Comparison of ENCODE assay signal across 21 cellular contexts in genomic region chr12:29113101-29113500, GRCh38. TPM values are rescaled to one million over a fixed set of nuclear protein-coding genes. Genes with fewer than 3 reads are reported as not detected.
A peak's percentile ranks its signal among the peaks of the same experiment; 100 is the strongest.
DNase-seq lines count a peak whose midpoint lies in the region; TF ChIP-seq lines count a peak whose summit lies in the region.
"Had no signal": no experiment of that assay in that cellular context is flagged by ENCODE, and none has a peak within 500 bp of the region (broad histone marks: within the 10 kb centered on the region; RNA-seq: fewer than 3 reads in every experiment).

No MANE protein-coding gene starts in this region.

- TF ChIP-seq CTCF in Peyer's patch (IDR thresholded peaks at IDR 0.05) = no peak

- DNase-seq in HCEC 1CT (peak; percentile 10), RPMI7951 (ENCODE audit: low read depth) (peak; percentile 82), epithelial cell of prostate (ENCODE audit: low read depth, low spot score) (peak; percentile 31), putamen (ENCODE audit: low spot score) (peak; percentile 62), Peyer's patch (no peak), AG08396 (ENCODE audit: low spot score) (no peak), NCI-H2227 treated with DMSO at 0.1 percent for 48 hours (lab: John Stamatoyannopoulos, UW) (no peak)
- DNase-seq: activated B cell treated with CpG ODN at 0.5 μM for 24 hours; activated CD4-positive, alpha-beta T cell treated with anti-CD3 and anti-CD28 coated beads, Interleukin-2, amount 50 U/mL, for 48 hours; activated CD8-positive, alpha-beta memory T cell treated with anti-CD3 and anti-CD28 coated beads, Interleukin-2, amount 50 U/mL, for 4 hours; activated naive CD4-positive, alpha-beta T cell treated with anti-CD3 and anti-CD28 coated beads, Interleukin-2, amount 50 U/mL, for 16 hours; CD4-positive, CD25-positive, alpha-beta regulatory T cell; heart right ventricle; Karpas-422; left lung; naive thymus-derived CD8-positive, alpha-beta T cell; NCI-H187; stimulated activated CD4-positive, alpha-beta T cell treated with anti-CD3 and anti-CD28 coated beads, Interleukin-12 subunit alpha, Interleukin-12 subunit beta, amount 100 ng/mL, for 4 hours; stimulated activated CD4-positive, alpha-beta T cell treated with anti-CD3 and anti-CD28 coated beads, Interleukin-4, amount 100 ng/mL, for 4 hours; stimulated activated naive CD4-positive, alpha-beta T cell; T-helper 9 cell had no signal

- no peaks in the 10 kb centered on the region for H3K9me3 ChIP-seq in Peyer's patch

- no peaks in the 10 kb centered on the region for H3K36me3 ChIP-seq in Peyer's patch
- H3K36me3 ChIP-seq: heart right ventricle, left lung had no signal

- H3K27me3 ChIP-seq in Peyer's patch = no peaks in the 10 kb centered on the region
- H3K27me3 ChIP-seq: heart right ventricle, left lung had no signal

- no peaks in the 10 kb centered on the region for H3K4me1 ChIP-seq in Peyer's patch
- H3K4me1 ChIP-seq: heart right ventricle, left lung had no signal

- no peak overlapping the region for H3K4me3 ChIP-seq in Peyer's patch
- H3K4me3 ChIP-seq: heart right ventricle, left lung had no signal

- no peak overlapping the region for H3K27ac ChIP-seq in epithelial cell of prostate
- H3K27ac ChIP-seq in Peyer's patch = no peak overlapping the region
- H3K27ac ChIP-seq: heart right ventricle, left lung had no signal

- no peak for TF ChIP-seq POLR2A in Peyer's patch (IDR thresholded peaks at IDR 0.05)

RNA-seq across cellular contexts. Expression of gene FAR2, which starts 36.0 kb away (rescaled TPM):
- 11.9 and 12.2 TPM in 2 replicates for total RNA-seq in RPMI7951 (2014; rRNA removed; shearing (Covaris generic))
- 10 to 100 TPM; 31.0 to 52.8 (median 40.1) TPM for total RNA-seq in Peyer's patch
- total RNA-seq: activated B cell treated with CpG ODN at 0.5 μM for 24 hours had no signal

Comparison
In these comparisons a context has a peak if more than half of its experiments do, and no peak if none do; other contexts are left out.
1. DNase-seq: peak in HCEC 1CT (single experiment), RPMI7951 (single experiment), epithelial cell of prostate (single experiment) and putamen (single experiment); none in Peyer's patch (0 of 3), AG08396 (single experiment) and NCI-H2227 treated with DMSO at 0.1 percent for 48 hours (single experiment).